ENCODE assay signal across 18 cellular contexts in genomic region chr9:16001856-16002255, GRCh38.
"Had no signal": no experiment of that assay in that cellular context is flagged by ENCODE, and none has a peak within 500 bp of the region (broad histone marks: within the 10 kb centered on the region; RNA-seq: fewer than 3 reads in every experiment).

No MANE protein-coding gene starts in this region.

- H3K4me1 ChIP-seq: left ventricle myocardium inferior, prostate gland, right lobe of liver, transverse colon had no signal

- H3K4me1 Mint-ChIP-seq: memory B cell had no signal

- ATAC-seq: heart left ventricle; natural killer cell treated with Interleukin-12 subunit alpha and Interleukin-12 subunit beta and Interleukin-15 and Interleukin-18, amount 100 ng/mL, for 72 hours; right lobe of liver had no signal

- H3K27me3 ChIP-seq: heart left ventricle, right lobe of liver, transverse colon had no signal

- H3K4me3 Mint-ChIP-seq: memory B cell; natural killer cell treated with Interleukin-12 subunit alpha and Interleukin-12 subunit beta and Interleukin-15 and Interleukin-18, amount 100 ng/mL, for 72 hours; T-helper 2 cell treated with Interferon-gamma antibody and Interleukin-4, amounts not matched to agents 5 μg/mL and 100 μg/mL, for 36 hours had no signal

- H3K4me3 ChIP-seq: heart left ventricle, left ventricle myocardium inferior, prostate gland, right lobe of liver, transverse colon had no signal

- H3K36me3 Mint-ChIP-seq: memory B cell; natural killer cell treated with Interleukin-12 subunit alpha and Interleukin-12 subunit beta and Interleukin-15 and Interleukin-18, amount 100 ng/mL, for 72 hours had no signal

- H3K27me3 Mint-ChIP-seq: memory B cell had no signal

- H3K36me3 ChIP-seq: heart left ventricle, left ventricle myocardium inferior, prostate gland, right lobe of liver, transverse colon had no signal

- H3K27ac Mint-ChIP-seq: memory B cell; natural killer cell treated with Interleukin-12 subunit alpha and Interleukin-12 subunit beta and Interleukin-15 and Interleukin-18, amount 100 ng/mL, for 72 hours; T-helper 2 cell treated with Interferon-gamma antibody and Interleukin-4, amounts not matched to agents 5 μg/mL and 100 μg/mL, for 36 hours had no signal

- H3K27ac ChIP-seq: heart left ventricle, left ventricle myocardium inferior, prostate gland, right lobe of liver, transverse colon had no signal

- DNase-seq: activated CD4-positive, alpha-beta T cell treated with anti-CD3 and anti-CD28 coated beads, Interleukin-2, amount 50 U/mL, for 4 hours; activated CD4-positive, CD25-positive, alpha-beta regulatory T cell treated with anti-CD3 and anti-CD28 coated beads, Interleukin-2, amount 50 U/mL, for 72 hours; activated T-cell treated with anti-CD3 and anti-CD28 coated beads, Interleukin-2, amount 50 U/mL, for 48 hours; cerebellar nuclear complex; dermis blood vessel endothelial cell; foreskin melanocyte; heart left ventricle; left ventricle myocardium inferior; occipital lobe; right lobe of liver; stimulated activated naive CD4-positive, alpha-beta T cell; substantia nigra; SW 1271; transverse colon had no signal

- H3K9me3 ChIP-seq: prostate gland, right lobe of liver, transverse colon had no signal
